ENCODE assay signal across 8 cellular contexts in genomic region chr16:67241008-67241900, GRCh38. TPM values are rescaled to one million over a fixed set of nuclear protein-coding genes. Genes with fewer than 3 reads are reported as not detected.
DNase-seq lines count a peak whose midpoint lies in the region; ATAC-seq, FAIRE-seq and TF ChIP-seq lines count a peak whose summit lies in the region.

No MANE protein-coding gene starts in this region.

- no peak overlapping the region for H3K4me3 ChIP-seq in CD4-positive, alpha-beta memory T cell (ENCODE audit: low read length in 2 of 2)
- H3K4me3 ChIP-seq in endothelial cell of umbilical vein (replicated peaks in 1 of 3; ENCODE audit: insufficient read depth in 1 of 3, low read depth in 1 of 3, low read length in 3 of 3) = no peak overlapping the region
- no peak overlapping the region for H3K4me3 ChIP-seq in neural progenitor cell

- H4K20me1 ChIP-seq in endothelial cell of umbilical vein (replicated peaks; ENCODE audit: control insufficient read depth, extremely low read depth, insufficient read depth, low read length) = no peaks in the 10 kb centered on the region
- H4K20me1 ChIP-seq in neural progenitor cell (ENCODE audit: low read depth) = peaks cover 6% of the 10 kb centered on the region

- H3K4me2 ChIP-seq in endothelial cell of umbilical vein (ENCODE audit: insufficient read depth, low read length) = peak overlapping the region; percentile 7
- no peak overlapping the region for H3K4me2 ChIP-seq in neural progenitor cell

- intact Hi-C loops in CD4-positive, alpha-beta memory T cell (cut with micrococcal nuclease) = no loop called here
- intact Hi-C loops in endothelial cell of umbilical vein (cut with micrococcal nuclease) = no loop called here
- intact Hi-C loops in natural killer cell (cut with micrococcal nuclease) = no loop called here

- H3K4me1 Mint-ChIP-seq in CD4-positive, alpha-beta memory T cell = peaks cover 18 to 44% (median 33%) of the 10 kb centered on the region in 4 donors
- H3K4me1 Mint-ChIP-seq in natural killer cell (peaks cover 27 to 51% of the 10 kb centered on the region in 2 donors), neural progenitor cell (peaks cover 17% of the 10 kb centered on the region)

- H3K9me3 Mint-ChIP-seq in CD4-positive, alpha-beta memory T cell = no peaks in the 10 kb centered on the region
- H3K9me3 Mint-ChIP-seq in natural killer cell (no peaks in the 10 kb centered on the region), neural progenitor cell (no peaks in the 10 kb centered on the region)

- H3K27me3 Mint-ChIP-seq in CD4-positive, alpha-beta memory T cell = no peaks in the 10 kb centered on the region
- H3K27me3 Mint-ChIP-seq in natural killer cell (ENCODE audit: low read depth in 2 of 2) = no peaks in the 10 kb centered on the region
- peaks cover 2% of the 10 kb centered on the region for H3K27me3 Mint-ChIP-seq in neural progenitor cell (ENCODE audit: insufficient read depth, low read depth)

- no peak for DNase-seq in CD4-positive, alpha-beta memory T cell
- DNase-seq in RCC 7860 (ENCODE audit: low spot score) = peak; percentile 96
- peak; percentile 36 for DNase-seq in endothelial cell of umbilical vein (ENCODE audit: low read depth, low spot score)
- DNase-seq in natural killer cell = no peak
- no peak for DNase-seq in NCI-H748 (lab: John Stamatoyannopoulos, UW; ENCODE audit: unreplicated experiment)
- no peak for DNase-seq in neural progenitor cell (ENCODE audit: low spot score)

- dilution Hi-C loops in endothelial cell of umbilical vein (cut with MboI; ENCODE audit: extremely low pct_ligation_motif_present, low sequenced_read_pairs) = no loop called here

- ATAC-seq in natural killer cell = no peak
- ATAC-seq in GM21515 (IDR thresholded peaks at IDR 0.05; ENCODE audit: unreplicated experiment) = no peak
- no peak for ATAC-seq in GM21619 (IDR thresholded peaks at IDR 0.05; ENCODE audit: unreplicated experiment)

- H2AFZ ChIP-seq in endothelial cell of umbilical vein (ENCODE audit: low read depth, low read length) (no peak overlapping the region), neural progenitor cell (replicated peaks) (no peak overlapping the region)

- no peak for TF ChIP-seq POLR2A in endothelial cell of umbilical vein (IDR thresholded peaks at IDR 0.05; ENCODE audit: low read depth, low read length)

- H3K9me1 ChIP-seq in endothelial cell of umbilical vein (replicated peaks; ENCODE audit: control insufficient read depth, extremely low read depth, insufficient read depth, low read length) = no peaks in the 10 kb centered on the region

- peaks cover 36% of the 10 kb centered on the region for H3K4me1 ChIP-seq in CD4-positive, alpha-beta memory T cell (ENCODE audit: insufficient read depth, low read length)
- H3K4me1 ChIP-seq in endothelial cell of umbilical vein (ENCODE audit: control insufficient read depth, extremely low read depth, insufficient read depth, low read length) = peaks cover 52% of the 10 kb centered on the region
- H3K4me1 ChIP-seq in neural progenitor cell = peaks cover 6% of the 10 kb centered on the region

- FAIRE-seq in RCC 7860 (lab: Jason Lieb, UNC) = peak; percentile 66
- peak; percentile 78 for FAIRE-seq in endothelial cell of umbilical vein (lab: Jason Lieb, UNC)

- H3K9ac ChIP-seq in endothelial cell of umbilical vein (replicated peaks; ENCODE audit: extremely low read depth, insufficient read depth, low read length) (peak overlapping the region; percentile 44), neural progenitor cell (no peak overlapping the region)

- no peak overlapping the region for H3K4me3 Mint-ChIP-seq in CD4-positive, alpha-beta memory T cell
- H3K4me3 Mint-ChIP-seq in natural killer cell = no peak overlapping the region
- H3K4me3 Mint-ChIP-seq in neural progenitor cell = no peak overlapping the region

- H3K79me2 ChIP-seq in endothelial cell of umbilical vein (ENCODE audit: control insufficient read depth, insufficient read depth, low read length) (peaks cover 46% of the 10 kb centered on the region), neural progenitor cell (ENCODE audit: low read depth) (no peaks in the 10 kb centered on the region)

- H3K27ac ChIP-seq in CD4-positive, alpha-beta memory T cell (ENCODE audit: low read depth, low read length) = no peak overlapping the region
- H3K27ac ChIP-seq in endothelial cell of umbilical vein (ENCODE audit: insufficient read depth, low read depth, low read length) (peak overlapping the region; percentile 85), neural progenitor cell (no peak overlapping the region)

- H3K27ac Mint-ChIP-seq in CD4-positive, alpha-beta memory T cell = peak overlapping the region; percentile 32 to 89 (median 72)
- peak overlapping the region; percentile 60 to 94 for H3K27ac Mint-ChIP-seq in natural killer cell
- H3K27ac Mint-ChIP-seq in neural progenitor cell = no peak overlapping the region

- no peaks in the 10 kb centered on the region for H3K9me3 ChIP-seq in CD4-positive, alpha-beta memory T cell (ENCODE audit: control insufficient read depth in 1 of 2, low read length in 2 of 2)
- no peaks in the 10 kb centered on the region for H3K9me3 ChIP-seq in endothelial cell of umbilical vein (replicated peaks; ENCODE audit: control insufficient read depth, insufficient read depth, low read length)
- H3K9me3 ChIP-seq in neural progenitor cell (ENCODE audit: low read depth) = no peaks in the 10 kb centered on the region

- H3F3A ChIP-seq in neural progenitor cell (ENCODE audit: low read depth) = peaks cover 4% of the 10 kb centered on the region

- TF ChIP-seq CTCF in endothelial cell of umbilical vein (IDR thresholded peaks at IDR 0.05; ENCODE audit: extremely low read depth in 1 of 2, insufficient read depth in 1 of 2, low read depth in 1 of 2, low read length in 2 of 2) (no peak), natural killer cell (IDR thresholded peaks at IDR 0.05) (no peak), neural progenitor cell (IDR thresholded peaks at IDR 0.05) (no peak)

- H3K27me3 ChIP-seq in CD4-positive, alpha-beta memory T cell (ENCODE audit: insufficient read depth, low read length) = no peaks in the 10 kb centered on the region
- H3K27me3 ChIP-seq in endothelial cell of umbilical vein (ENCODE audit: control insufficient read depth in 2 of 2, insufficient read depth in 2 of 2, low read length in 2 of 2) = no peaks in the 10 kb centered on the region
- no peaks in the 10 kb centered on the region for H3K27me3 ChIP-seq in neural progenitor cell

- POLR2A ChIA-PET in CD4-positive, alpha-beta memory T cell (lab: Charles Lee; ENCODE audit: partially characterized antibody) = interaction anchor here (10.5 kb wide), 1 partner anchor 10 kb away, joined by 259 read pairs; the partner anchor contains the start of gene TMEM208
- POLR2A ChIA-PET in endothelial cell of umbilical vein (lab: Charles Lee) = no interaction called here

- H3K36me3 Mint-ChIP-seq in CD4-positive, alpha-beta memory T cell = peaks cover 18 to 38% of the 10 kb centered on the region in 2 donors
- no peaks in the 10 kb centered on the region for H3K36me3 Mint-ChIP-seq in natural killer cell
- no peaks in the 10 kb centered on the region for H3K36me3 Mint-ChIP-seq in neural progenitor cell

- no TSS peak for BruUV-seq in endothelial cell of umbilical vein (replicated peaks; lab: Mats Ljungman, UMichigan)

- H3K36me3 ChIP-seq in CD4-positive, alpha-beta memory T cell (ENCODE audit: insufficient read depth, low read length) = peaks cover 27% of the 10 kb centered on the region
- H3K36me3 ChIP-seq in endothelial cell of umbilical vein (ENCODE audit: control insufficient read depth in 2 of 2, extremely low read depth in 1 of 2, insufficient read depth in 2 of 2, low read length in 2 of 2) (peaks cover 5 to 35% of the 10 kb centered on the region in 2 experiments), neural progenitor cell (no peaks in the 10 kb centered on the region)

- CTCF ChIA-PET in CD4-positive, alpha-beta memory T cell (lab: Charles Lee; ENCODE audit: partially characterized antibody) = no interaction called here
- CTCF ChIA-PET in endothelial cell of umbilical vein (lab: Charles Lee) = interaction anchor here (1.0 to 1.5 kb wide), 4 partner anchors 9 to 158 kb away, joined by 3 to 5 read pairs (median 3); no protein-coding TSS in a partner anchor

RNA-seq across cellular contexts. Expression of gene FHOD1, which starts 6.0 kb away (rescaled TPM):
- total RNA-seq in CD4-positive, alpha-beta memory T cell = 10 to 100 TPM; 56.0 to 63.3 TPM
- 1 to 10 TPM; 3.3 to 5.9 TPM for polyA plus RNA-seq in CD4-positive, alpha-beta memory T cell
- total RNA-seq in endothelial cell of umbilical vein = 104 and 124 TPM in 2 replicates
- polyA plus RNA-seq in endothelial cell of umbilical vein = 63.6 and 78.6 TPM in 2 replicates
- 43.3 and 49.4 TPM in 2 replicates for polyA plus RNA-seq in endothelial cell of umbilical vein (2011; cell fraction: cytosol; rRNA removed)
- 289 and 335 TPM in 2 replicates for polyA plus RNA-seq in endothelial cell of umbilical vein (2011; cell fraction: nucleus; rRNA removed)
- polyA plus RNA-seq in endothelial cell of umbilical vein (2012) = 84.9 and 85.3 TPM in 2 replicates
- polyA minus RNA-seq in endothelial cell of umbilical vein = 44.3 and 55.7 TPM in 2 replicates
- 17.6 TPM for polyA minus RNA-seq in endothelial cell of umbilical vein (2011; cell fraction: cytosol; rRNA and poly(A)+ RNA removed)
- 42.3 and 55.3 TPM in 2 replicates for polyA minus RNA-seq in endothelial cell of umbilical vein (2011; cell fraction: nucleus; rRNA and poly(A)+ RNA removed)
- total RNA-seq in natural killer cell = 10 to 100 TPM; 79.3 to 96.8 (median 89.2) TPM
- total RNA-seq in neural progenitor cell (ENCODE audit: low replicate concordance) = 5.5 and 14.2 TPM in 2 replicates

RNA-seq across cellular contexts. Expression of gene SLC9A5, which starts 7.5 kb away (rescaled TPM):
- 1 to 10 TPM; 1.7 to 2.1 TPM for total RNA-seq in CD4-positive, alpha-beta memory T cell
- polyA plus RNA-seq in CD4-positive, alpha-beta memory T cell = under 1 TPM in 1 of 2 donors, not detected in 1; 0.09 TPM
- total RNA-seq in endothelial cell of umbilical vein (2.8 and 4.2 TPM in 2 replicates), natural killer cell (1 to 10 TPM; 1.2 to 2.6 (median 1.6) TPM), neural progenitor cell (ENCODE audit: low replicate concordance) (2.5 and 4.2 TPM in 2 replicates)
- polyA plus RNA-seq in endothelial cell of umbilical vein = 2.7 and 3.2 TPM in 2 replicates
- 1.4 and 1.5 TPM in 2 replicates for polyA plus RNA-seq in endothelial cell of umbilical vein (2011; cell fraction: cytosol; rRNA removed)
- 17.7 and 19.4 TPM in 2 replicates for polyA plus RNA-seq in endothelial cell of umbilical vein (2011; cell fraction: nucleus; rRNA removed)
- polyA plus RNA-seq in endothelial cell of umbilical vein (2012) = 3.0 and 3.9 TPM in 2 replicates
- polyA minus RNA-seq in endothelial cell of umbilical vein = 2.2 and 2.7 TPM in 2 replicates
- 0.51 TPM for polyA minus RNA-seq in endothelial cell of umbilical vein (2011; cell fraction: cytosol; rRNA and poly(A)+ RNA removed)
- 2.5 and 3.0 TPM in 2 replicates for polyA minus RNA-seq in endothelial cell of umbilical vein (2011; cell fraction: nucleus; rRNA and poly(A)+ RNA removed)

RNA-seq across cellular contexts. Expression of gene TMEM208, which starts 14.3 kb away (rescaled TPM):
- 10 to 100 TPM; 35.5 to 35.7 TPM for total RNA-seq in CD4-positive, alpha-beta memory T cell
- 10 to 100 TPM; 84.3 to 99.1 TPM for polyA plus RNA-seq in CD4-positive, alpha-beta memory T cell
- total RNA-seq in endothelial cell of umbilical vein (35.3 and 36.3 TPM in 2 replicates), natural killer cell (10 to 100 TPM; 34.5 to 39.2 (median 36.7) TPM), neural progenitor cell (ENCODE audit: low replicate concordance) (27.3 and 39.4 TPM in 2 replicates)
- 94.0 and 98.4 TPM in 2 replicates for polyA plus RNA-seq in endothelial cell of umbilical vein
- 53.5 and 55.9 TPM in 2 replicates for polyA plus RNA-seq in endothelial cell of umbilical vein (2011; cell fraction: cytosol; rRNA removed)
- 44.4 and 48.8 TPM in 2 replicates for polyA plus RNA-seq in endothelial cell of umbilical vein (2011; cell fraction: nucleus; rRNA removed)
- polyA plus RNA-seq in endothelial cell of umbilical vein (2012) = 34.1 and 34.9 TPM in 2 replicates
- polyA minus RNA-seq in endothelial cell of umbilical vein = 57.2 and 62.0 TPM in 2 replicates
- 29.2 TPM for polyA minus RNA-seq in endothelial cell of umbilical vein (2011; cell fraction: cytosol; rRNA and poly(A)+ RNA removed)
- 24.9 and 27.2 TPM in 2 replicates for polyA minus RNA-seq in endothelial cell of umbilical vein (2011; cell fraction: nucleus; rRNA and poly(A)+ RNA removed)

RNA-seq across cellular contexts. Expression of gene PLEKHG4, which starts 38.1 kb away (rescaled TPM):
- 10 to 100 TPM; 17.3 to 24.0 TPM for total RNA-seq in CD4-positive, alpha-beta memory T cell
- 1 to 10 TPM; 4.3 to 4.9 TPM for polyA plus RNA-seq in CD4-positive, alpha-beta memory T cell
- 23.9 and 26.6 TPM in 2 replicates for total RNA-seq in endothelial cell of umbilical vein
- polyA plus RNA-seq in endothelial cell of umbilical vein = 34.8 and 35.6 TPM in 2 replicates
- 16.0 and 25.5 TPM in 2 replicates for polyA plus RNA-seq in endothelial cell of umbilical vein (2011; cell fraction: cytosol; rRNA removed)
- polyA plus RNA-seq in endothelial cell of umbilical vein (2011; cell fraction: nucleus; rRNA removed) = 203 and 244 TPM in 2 replicates
- polyA plus RNA-seq in endothelial cell of umbilical vein (2012) = 51.6 and 59.7 TPM in 2 replicates
- polyA minus RNA-seq in endothelial cell of umbilical vein = 24.7 and 29.8 TPM in 2 replicates
- 16.2 TPM for polyA minus RNA-seq in endothelial cell of umbilical vein (2011; cell fraction: cytosol; rRNA and poly(A)+ RNA removed)
- polyA minus RNA-seq in endothelial cell of umbilical vein (2011; cell fraction: nucleus; rRNA and poly(A)+ RNA removed) = 23.7 and 30.6 TPM in 2 replicates
- 10 to 100 TPM in 1 of 3 donors, 1 to 10 TPM in 2; 6.8 to 14.7 (median 8.5) TPM for total RNA-seq in natural killer cell
- total RNA-seq in neural progenitor cell (ENCODE audit: low replicate concordance) = 4.0 and 6.2 TPM in 2 replicates

RNA-seq across cellular contexts. Expression of gene ELMO3, which starts 42.3 kb away (rescaled TPM):
- total RNA-seq in CD4-positive, alpha-beta memory T cell = 10 to 100 TPM; 10.1 to 10.6 TPM
- not detected for polyA plus RNA-seq in CD4-positive, alpha-beta memory T cell
- total RNA-seq in endothelial cell of umbilical vein (4.3 and 5.7 TPM in 2 replicates), natural killer cell (1 to 10 TPM; 1.9 to 3.3 (median 2.3) TPM), neural progenitor cell (ENCODE audit: low replicate concordance) (1.9 TPM in 1 of 2 replicates, not detected in the other)
- polyA plus RNA-seq in endothelial cell of umbilical vein = 3.9 and 4.1 TPM in 2 replicates
- polyA plus RNA-seq in endothelial cell of umbilical vein (2011; cell fraction: cytosol; rRNA removed) = 1.2 and 1.8 TPM in 2 replicates
- 17.7 and 18.0 TPM in 2 replicates for polyA plus RNA-seq in endothelial cell of umbilical vein (2011; cell fraction: nucleus; rRNA removed)
- 1.7 and 2.5 TPM in 2 replicates for polyA plus RNA-seq in endothelial cell of umbilical vein (2012)
- 0.74 and 0.87 TPM in 2 replicates for polyA minus RNA-seq in endothelial cell of umbilical vein
- polyA minus RNA-seq in endothelial cell of umbilical vein (2011; cell fraction: cytosol; rRNA and poly(A)+ RNA removed) = 2.8 TPM
- polyA minus RNA-seq in endothelial cell of umbilical vein (2011; cell fraction: nucleus; rRNA and poly(A)+ RNA removed) = 1.9 and 4.0 TPM in 2 replicates

Comparison
In these comparisons a context has a peak if more than half of its experiments do, and no peak if none do; other contexts are left out.
1. DNase-seq: peak in RCC 7860 (single experiment) and endothelial cell of umbilical vein (single experiment); none in CD4-positive, alpha-beta memory T cell (0 of 5), natural killer cell (single experiment), NCI-H748 (single experiment) and neural progenitor cell (single experiment).